Comparison of ENCODE assay signal across 21 cellular contexts in genomic region chr14:104700747-104701215, GRCh38. TPM values are rescaled to one million over a fixed set of nuclear protein-coding genes. Genes with fewer than 3 reads are reported as not detected.
DNase-seq lines count a peak whose midpoint lies in the region; ATAC-seq and TF ChIP-seq lines count a peak whose summit lies in the region.
"Had no signal": no experiment of that assay in that cellular context is flagged by ENCODE, and none has a peak within 500 bp of the region (broad histone marks: within the 10 kb centered on the region; RNA-seq: fewer than 3 reads in every experiment).

No MANE protein-coding gene starts in this region.

- no peak for TF ChIP-seq POLR2A in esophagus muscularis mucosa (IDR thresholded peaks at IDR 0.05; ENCODE audit: low read depth)

- no peak overlapping the region for H3K4me3 Mint-ChIP-seq in activated CD4-positive, alpha-beta T cell treated with anti-CD3 and anti-CD28 coated beads, Interleukin-2, amount 10 ng/mL, durations not matched to agents 7 days and 5 days
- H3K4me3 Mint-ChIP-seq in activated CD4-positive, alpha-beta T cell treated with anti-CD3 and anti-CD28 coated beads, Interleukin-2, amount 10 ng/mL, durations not matched to agents 24 days and 14 days = no peak overlapping the region
- no peak overlapping the region for H3K4me3 Mint-ChIP-seq in stimulated activated naive B cell treated with anti-CD40 and anti-IgM and Interleukin-4, amounts not matched to agents 10 μg/mL and 1 μg/mL and 100 μg/mL, for 72 hours
- H3K4me3 Mint-ChIP-seq: activated CD4-positive, alpha-beta memory T cell treated with anti-CD3 and anti-CD28 coated beads for 36 hours; activated naive CD8-positive, alpha-beta T cell treated with anti-CD3 and anti-CD28 coated beads for 36 hours; immature natural killer cell; naive thymus-derived CD8-positive, alpha-beta T cell had no signal

- DNase-seq in activated CD4-positive, alpha-beta T cell treated with anti-CD3 and anti-CD28 coated beads, Interleukin-2, amount 10 ng/mL, durations not matched to agents 7 days and 5 days = no peak
- no peak for DNase-seq in activated CD4-positive, alpha-beta T cell treated with anti-CD3 and anti-CD28 coated beads, Interleukin-2, amount 10 ng/mL, durations not matched to agents 24 days and 14 days
- no peak for DNase-seq in Panc1 (ENCODE audit: low read depth, low spot score)
- DNase-seq in esophagus muscularis mucosa (ENCODE audit: extremely low spot score) = no peak
- DNase-seq in stimulated activated naive B cell treated with anti-CD40 and anti-IgM and Interleukin-4, amounts not matched to agents 10 μg/mL and 1 μg/mL and 100 μg/mL, for 72 hours = no peak
- DNase-seq in GM19238 (ENCODE audit: insufficient read length, low spot score) = no peak
- no peak for DNase-seq in NCI-H2107 treated with DMSO at 0.1 percent for 48 hours (lab: John Stamatoyannopoulos, UW; ENCODE audit: unreplicated experiment)
- DNase-seq: activated CD4-positive, alpha-beta memory T cell treated with anti-CD3 and anti-CD28 coated beads for 36 hours; activated naive CD8-positive, alpha-beta T cell treated with anti-CD3 and anti-CD28 coated beads for 36 hours; activated T-cell treated with anti-CD3 and anti-CD28 coated beads, Interleukin-2, amount 50 U/mL, for 1 hour; DMS153; immature natural killer cell; mammary epithelial cell; MG63; naive thymus-derived CD8-positive, alpha-beta T cell; NCI-H1436 treated with DMSO at 0.1 percent for 48 hours; NCI-H2227 treated with DMSO at 0.1 percent for 48 hours; small intestine; stimulated activated CD4-positive, alpha-beta T cell treated with anti-CD3 and anti-CD28 coated beads, Interleukin-4, amount 100 ng/mL, for 24 hours had no signal

- intact Hi-C loops in activated CD4-positive, alpha-beta T cell treated with anti-CD3 and anti-CD28 coated beads, Interleukin-2, amount 10 ng/mL, durations not matched to agents 24 days and 14 days (cut with micrococcal nuclease) = no loop called here
- intact Hi-C loops in Panc1 (cut with micrococcal nuclease; ENCODE audit: unreplicated experiment) = no loop called here
- intact Hi-C loops in esophagus muscularis mucosa (cut with DNase I) = no loop called here

- H3K27me3 Mint-ChIP-seq in activated CD4-positive, alpha-beta T cell treated with anti-CD3 and anti-CD28 coated beads, Interleukin-2, amount 10 ng/mL, durations not matched to agents 7 days and 5 days = no peaks in the 10 kb centered on the region
- no peaks in the 10 kb centered on the region for H3K27me3 Mint-ChIP-seq in activated CD4-positive, alpha-beta T cell treated with anti-CD3 and anti-CD28 coated beads, Interleukin-2, amount 10 ng/mL, durations not matched to agents 24 days and 14 days
- no peaks in the 10 kb centered on the region for H3K27me3 Mint-ChIP-seq in stimulated activated naive B cell treated with anti-CD40 and anti-IgM and Interleukin-4, amounts not matched to agents 10 μg/mL and 1 μg/mL and 100 μg/mL, for 72 hours
- H3K27me3 Mint-ChIP-seq: activated CD4-positive, alpha-beta memory T cell treated with anti-CD3 and anti-CD28 coated beads for 36 hours; activated naive CD8-positive, alpha-beta T cell treated with anti-CD3 and anti-CD28 coated beads for 36 hours; naive thymus-derived CD8-positive, alpha-beta T cell had no signal

- H3K27me3 ChIP-seq in Panc1 (ENCODE audit: control insufficient read depth, insufficient read depth, low read length) = no peaks in the 10 kb centered on the region
- H3K27me3 ChIP-seq in esophagus muscularis mucosa = no peaks in the 10 kb centered on the region
- H3K27me3 ChIP-seq: MG63 had no signal

- peaks cover 16% of the 10 kb centered on the region for H3K4me1 Mint-ChIP-seq in activated CD4-positive, alpha-beta T cell treated with anti-CD3 and anti-CD28 coated beads, Interleukin-2, amount 10 ng/mL, durations not matched to agents 7 days and 5 days
- peaks cover 11% of the 10 kb centered on the region for H3K4me1 Mint-ChIP-seq in activated CD4-positive, alpha-beta T cell treated with anti-CD3 and anti-CD28 coated beads, Interleukin-2, amount 10 ng/mL, durations not matched to agents 24 days and 14 days
- H3K4me1 Mint-ChIP-seq in stimulated activated naive B cell treated with anti-CD40 and anti-IgM and Interleukin-4, amounts not matched to agents 10 μg/mL and 1 μg/mL and 100 μg/mL, for 72 hours = peaks cover 6 to 22% of the 10 kb centered on the region in 2 donors

- H3K9me3 ChIP-seq in Panc1 (ENCODE audit: control insufficient read depth, insufficient read depth, low read depth, low read length) (no peaks in the 10 kb centered on the region), esophagus muscularis mucosa (no peaks in the 10 kb centered on the region)
- H3K9me3 ChIP-seq: MG63 had no signal

- H3K36me3 Mint-ChIP-seq in activated CD4-positive, alpha-beta T cell treated with anti-CD3 and anti-CD28 coated beads, Interleukin-2, amount 10 ng/mL, durations not matched to agents 7 days and 5 days (ENCODE audit: low read depth) = peaks cover 16% of the 10 kb centered on the region
- H3K36me3 Mint-ChIP-seq in activated CD4-positive, alpha-beta T cell treated with anti-CD3 and anti-CD28 coated beads, Interleukin-2, amount 10 ng/mL, durations not matched to agents 24 days and 14 days (ENCODE audit: low read depth) = peaks cover 14% of the 10 kb centered on the region
- H3K36me3 Mint-ChIP-seq in stimulated activated naive B cell treated with anti-CD40 and anti-IgM and Interleukin-4, amounts not matched to agents 10 μg/mL and 1 μg/mL and 100 μg/mL, for 72 hours = peaks cover 25% of the 10 kb centered on the region in 2 donors
- H3K36me3 Mint-ChIP-seq: immature natural killer cell had no signal

- 82% methylated on average over 20 of the region's 22 CpGs for WGBS in esophagus muscularis mucosa

- H3K27ac Mint-ChIP-seq in activated CD4-positive, alpha-beta T cell treated with anti-CD3 and anti-CD28 coated beads, Interleukin-2, amount 10 ng/mL, durations not matched to agents 7 days and 5 days = peak overlapping the region; percentile 31
- H3K27ac Mint-ChIP-seq in activated CD4-positive, alpha-beta T cell treated with anti-CD3 and anti-CD28 coated beads, Interleukin-2, amount 10 ng/mL, durations not matched to agents 24 days and 14 days = no peak overlapping the region
- H3K27ac Mint-ChIP-seq in stimulated activated naive B cell treated with anti-CD40 and anti-IgM and Interleukin-4, amounts not matched to agents 10 μg/mL and 1 μg/mL and 100 μg/mL, for 72 hours = peak overlapping the region; percentile 20
- H3K27ac Mint-ChIP-seq: activated CD4-positive, alpha-beta memory T cell treated with anti-CD3 and anti-CD28 coated beads for 36 hours; activated naive CD8-positive, alpha-beta T cell treated with anti-CD3 and anti-CD28 coated beads for 36 hours; immature natural killer cell had no signal

- no peaks in the 10 kb centered on the region for H3K9me3 Mint-ChIP-seq in activated CD4-positive, alpha-beta T cell treated with anti-CD3 and anti-CD28 coated beads, Interleukin-2, amount 10 ng/mL, durations not matched to agents 7 days and 5 days
- H3K9me3 Mint-ChIP-seq in activated CD4-positive, alpha-beta T cell treated with anti-CD3 and anti-CD28 coated beads, Interleukin-2, amount 10 ng/mL, durations not matched to agents 24 days and 14 days = no peaks in the 10 kb centered on the region
- H3K9me3 Mint-ChIP-seq in stimulated activated naive B cell treated with anti-CD40 and anti-IgM and Interleukin-4, amounts not matched to agents 10 μg/mL and 1 μg/mL and 100 μg/mL, for 72 hours = no peaks in the 10 kb centered on the region
- H3K9me3 Mint-ChIP-seq: activated CD4-positive, alpha-beta memory T cell treated with anti-CD3 and anti-CD28 coated beads for 36 hours; activated naive CD8-positive, alpha-beta T cell treated with anti-CD3 and anti-CD28 coated beads for 36 hours; immature natural killer cell; naive thymus-derived CD8-positive, alpha-beta T cell had no signal

- TF ChIP-seq EP300 in esophagus muscularis mucosa (IDR thresholded peaks at IDR 0.05) = no peak

- BruUV-seq in Panc1 (replicated peaks; lab: Mats Ljungman, UMichigan) = no TSS peak

- peak overlapping the region; percentile 66; the same call in 1 of the 2 replicates for H3K27ac ChIP-seq in Panc1 (ENCODE audit: low read length)
- H3K27ac ChIP-seq in esophagus muscularis mucosa (replicated peaks in 1 of 4) = peak overlapping the region in 3 of 4 donors; percentile 62 to 65 (median 64)
- H3K27ac ChIP-seq: C4-2B had no signal

- CTCF ChIA-PET in activated CD4-positive, alpha-beta T cell treated with anti-CD3 and anti-CD28 coated beads, Interleukin-2, amount 10 ng/mL, durations not matched to agents 7 days and 5 days (lab: Charles Lee) = no interaction called here
- CTCF ChIA-PET in Panc1 (lab: Charles Lee) = no interaction called here

- in situ Hi-C loops in Panc1 (cut with HindIII; ENCODE audit: low pct_unique_long_range_greater_than_20kb, low sequenced_read_pairs) = no loop called here

- POLR2A ChIA-PET in activated CD4-positive, alpha-beta T cell treated with anti-CD3 and anti-CD28 coated beads, Interleukin-2, amount 10 ng/mL, durations not matched to agents 7 days and 5 days (lab: Charles Lee) = no interaction called here
- POLR2A ChIA-PET in Panc1 (lab: Charles Lee) = no interaction called here

- H3K4me3 ChIP-seq in Panc1 (ENCODE audit: low read depth in 2 of 2, low read length in 2 of 2) (no peak overlapping the region), esophagus muscularis mucosa (no peak overlapping the region)
- H3K4me3 ChIP-seq: MG63 had no signal

- TF ChIP-seq CTCF in Panc1 (IDR thresholded peaks at IDR 0.05) (no peak), esophagus muscularis mucosa (IDR thresholded peaks at IDR 0.05) (no peak)

- H3K36me3 ChIP-seq in Panc1 (ENCODE audit: control insufficient read depth, insufficient read depth, low read length) (no peaks in the 10 kb centered on the region), esophagus muscularis mucosa (peaks cover 33 to 59% (median 56%) of the 10 kb centered on the region in 4 donors)

- peaks cover 52% of the 10 kb centered on the region for H3K4me1 ChIP-seq in Panc1 (ENCODE audit: control insufficient read depth, insufficient read depth, low read length)
- peaks cover 50 to 66% (median 60%) of the 10 kb centered on the region in 4 donors for H3K4me1 ChIP-seq in esophagus muscularis mucosa

- ATAC-seq in Panc1 (no peak), GM21619 (IDR thresholded peaks at IDR 0.05; ENCODE audit: unreplicated experiment) (no peak)
- no peak for ATAC-seq in stimulated activated naive B cell treated with anti-CD40 and anti-IgM and Interleukin-4, amounts not matched to agents 10 μg/mL and 1 μg/mL and 100 μg/mL, for 72 hours (replicated peaks)
- ATAC-seq: naive thymus-derived CD8-positive, alpha-beta T cell had no signal

RNA-seq across cellular contexts. Expression of gene INF2, which starts 11.4 kb away (rescaled TPM):
- 100 to 1,000 TPM; 163 to 171 TPM for total RNA-seq in activated CD4-positive, alpha-beta T cell treated with anti-CD3 and anti-CD28 coated beads, Interleukin-2, amount 10 ng/mL, durations not matched to agents 7 days and 5 days
- 90.9 and 92.3 TPM in 2 replicates for total RNA-seq in activated CD4-positive, alpha-beta T cell treated with anti-CD3 and anti-CD28 coated beads, Interleukin-2, amount 10 ng/mL, durations not matched to agents 24 days and 14 days
- total RNA-seq in Panc1 (2021; ENCODE audit: unreplicated experiment) = 195 TPM
- 179 TPM for polyA plus RNA-seq in Panc1 (2012; ENCODE audit: insufficient read length)
- total RNA-seq in esophagus muscularis mucosa = 100 to 1,000 TPM in 1 of 4 donors, 10 to 100 TPM in 3; 51.5 to 129 (median 66.7) TPM

RNA-seq across cellular contexts. Expression of gene ADSS1, which starts 23.2 kb away (rescaled TPM):
- total RNA-seq in activated CD4-positive, alpha-beta T cell treated with anti-CD3 and anti-CD28 coated beads, Interleukin-2, amount 10 ng/mL, durations not matched to agents 7 days and 5 days = 1 to 10 TPM in 1 of 2 experiments, under 1 TPM in 1; 0.81 to 1.2 TPM
- total RNA-seq in activated CD4-positive, alpha-beta T cell treated with anti-CD3 and anti-CD28 coated beads, Interleukin-2, amount 10 ng/mL, durations not matched to agents 24 days and 14 days = 0.96 and 1.4 TPM in 2 replicates
- total RNA-seq in Panc1 (2021; ENCODE audit: unreplicated experiment) (9.4 TPM), esophagus muscularis mucosa (1 to 10 TPM; 4.3 to 7.9 (median 5.7) TPM)
- 15.6 TPM for polyA plus RNA-seq in Panc1 (2012; ENCODE audit: insufficient read length)

RNA-seq across cellular contexts. Expression of gene SIVA1, which starts 52.2 kb away (rescaled TPM):
- 100 to 1,000 TPM in 1 of 2 experiments, 10 to 100 TPM in 1; 84.7 to 135 TPM for total RNA-seq in activated CD4-positive, alpha-beta T cell treated with anti-CD3 and anti-CD28 coated beads, Interleukin-2, amount 10 ng/mL, durations not matched to agents 7 days and 5 days
- 117 and 123 TPM in 2 replicates for total RNA-seq in activated CD4-positive, alpha-beta T cell treated with anti-CD3 and anti-CD28 coated beads, Interleukin-2, amount 10 ng/mL, durations not matched to agents 24 days and 14 days
- total RNA-seq in Panc1 (2021; ENCODE audit: unreplicated experiment) (100 TPM), esophagus muscularis mucosa (100 to 1,000 TPM; 207 to 324 (median 290) TPM)
- 184 TPM for polyA plus RNA-seq in Panc1 (2012; ENCODE audit: insufficient read length)
